1 cellular context compared by ENCODE assay signal in the genomic region with DNA sequence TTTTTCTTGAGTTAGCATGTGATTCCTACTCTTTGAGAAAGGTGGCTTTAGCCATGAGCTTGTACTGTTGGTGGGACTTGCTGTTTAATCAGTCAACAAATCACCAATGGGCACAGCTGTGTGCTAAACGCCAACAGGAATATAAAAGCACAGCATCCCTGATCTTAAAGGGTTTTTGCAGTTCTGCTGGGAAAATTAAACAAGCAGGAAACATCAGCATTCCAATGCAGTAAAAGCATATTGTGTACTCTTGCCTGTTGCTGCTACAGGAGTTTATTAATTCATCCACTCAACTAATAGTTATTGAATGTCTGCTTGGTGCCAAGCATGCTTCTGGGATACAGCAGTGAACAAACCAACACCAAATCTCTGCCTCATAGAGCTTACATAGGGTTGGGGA.
TF ChIP-seq lines count a peak whose summit lies in the region.

No MANE protein-coding gene starts in this region.

TF ChIP-seq in HEK293, 187 proteins besides CTCF, POLR2A, EP300 and RAD21 (continued from another document):
- TF ChIP-seq, protein P1, sequence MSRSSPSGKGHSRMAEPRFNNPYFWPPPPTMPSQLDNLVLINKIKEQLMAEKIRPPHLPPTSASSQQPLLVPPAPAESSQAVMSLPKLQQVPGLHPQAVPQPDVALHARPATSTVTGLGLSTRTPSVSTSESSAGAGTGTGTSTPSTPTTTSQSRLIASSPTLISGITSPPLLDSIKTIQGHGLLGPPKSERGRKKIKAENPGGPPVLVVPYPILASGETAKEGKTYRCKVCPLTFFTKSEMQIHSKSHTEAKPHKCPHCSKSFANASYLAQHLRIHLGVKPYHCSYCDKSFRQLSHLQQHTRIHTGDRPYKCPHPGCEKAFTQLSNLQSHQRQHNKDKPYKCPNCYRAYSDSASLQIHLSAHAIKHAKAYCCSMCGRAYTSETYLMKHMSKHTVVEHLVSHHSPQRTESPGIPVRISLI (tag by site-specific recombination; IDR thresholded peaks at IDR 0.05), result no peak
- no peak for TF ChIP-seq MEIS1 (CRISPR knock-in tag; IDR thresholded peaks at IDR 0.05; ENCODE audit: borderline replicate concordance)
- TF ChIP-seq REPIN1 (tag by site-specific recombination; IDR thresholded peaks at IDR 0.05; ENCODE audit: low read depth), result no peak
- no peak for TF ChIP-seq ZBTB48 (tag by site-specific recombination; IDR thresholded peaks at IDR 0.05)
- TF ChIP-seq, protein P2, sequence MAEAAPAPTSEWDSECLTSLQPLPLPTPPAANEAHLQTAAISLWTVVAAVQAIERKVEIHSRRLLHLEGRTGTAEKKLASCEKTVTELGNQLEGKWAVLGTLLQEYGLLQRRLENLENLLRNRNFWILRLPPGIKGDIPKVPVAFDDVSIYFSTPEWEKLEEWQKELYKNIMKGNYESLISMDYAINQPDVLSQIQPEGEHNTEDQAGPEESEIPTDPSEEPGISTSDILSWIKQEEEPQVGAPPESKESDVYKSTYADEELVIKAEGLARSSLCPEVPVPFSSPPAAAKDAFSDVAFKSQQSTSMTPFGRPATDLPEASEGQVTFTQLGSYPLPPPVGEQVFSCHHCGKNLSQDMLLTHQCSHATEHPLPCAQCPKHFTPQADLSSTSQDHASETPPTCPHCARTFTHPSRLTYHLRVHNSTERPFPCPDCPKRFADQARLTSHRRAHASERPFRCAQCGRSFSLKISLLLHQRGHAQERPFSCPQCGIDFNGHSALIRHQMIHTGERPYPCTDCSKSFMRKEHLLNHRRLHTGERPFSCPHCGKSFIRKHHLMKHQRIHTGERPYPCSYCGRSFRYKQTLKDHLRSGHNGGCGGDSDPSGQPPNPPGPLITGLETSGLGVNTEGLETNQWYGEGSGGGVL (tag by site-specific recombination; IDR thresholded peaks at IDR 0.05), result no peak
- no peak for TF ChIP-seq TSHZ1 (tag by site-specific recombination; IDR thresholded peaks at IDR 0.05; ENCODE audit: borderline replicate concordance)
- no peak for TF ChIP-seq ZNF624 (tag by site-specific recombination; IDR thresholded peaks at IDR 0.05)
- TF ChIP-seq ZNF610 (tag by site-specific recombination; IDR thresholded peaks at IDR 0.05; ENCODE audit: borderline replicate concordance), result no peak
- TF ChIP-seq ZNF16 (tag by site-specific recombination; IDR thresholded peaks at IDR 0.05; ENCODE audit: low read depth), result no peak
- TF ChIP-seq ZNF174 (tag by site-specific recombination; IDR thresholded peaks at IDR 0.05), result no peak
- no peak for TF ChIP-seq ZBTB6 (tag by site-specific recombination; IDR thresholded peaks at IDR 0.05)
- no peak for TF ChIP-seq ZFP37 (tag by site-specific recombination; IDR thresholded peaks at IDR 0.05)
- TF ChIP-seq, protein P3, sequence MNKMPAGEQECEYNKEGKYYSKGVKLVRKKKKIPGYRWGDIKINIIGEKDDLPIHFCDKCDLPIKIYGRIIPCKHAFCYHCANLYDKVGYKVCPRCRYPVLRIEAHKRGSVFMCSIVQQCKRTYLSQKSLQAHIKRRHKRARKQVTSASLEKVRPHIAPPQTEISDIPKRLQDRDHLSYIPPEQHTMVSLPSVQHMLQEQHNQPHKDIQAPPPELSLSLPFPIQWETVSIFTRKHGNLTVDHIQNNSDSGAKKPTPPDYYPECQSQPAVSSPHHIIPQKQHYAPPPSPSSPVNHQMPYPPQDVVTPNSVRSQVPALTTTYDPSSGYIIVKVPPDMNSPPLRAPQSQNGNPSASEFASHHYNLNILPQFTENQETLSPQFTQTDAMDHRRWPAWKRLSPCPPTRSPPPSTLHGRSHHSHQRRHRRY (tag by site-specific recombination; IDR thresholded peaks at IDR 0.05), result no peak
